In the genomic region with DNA sequence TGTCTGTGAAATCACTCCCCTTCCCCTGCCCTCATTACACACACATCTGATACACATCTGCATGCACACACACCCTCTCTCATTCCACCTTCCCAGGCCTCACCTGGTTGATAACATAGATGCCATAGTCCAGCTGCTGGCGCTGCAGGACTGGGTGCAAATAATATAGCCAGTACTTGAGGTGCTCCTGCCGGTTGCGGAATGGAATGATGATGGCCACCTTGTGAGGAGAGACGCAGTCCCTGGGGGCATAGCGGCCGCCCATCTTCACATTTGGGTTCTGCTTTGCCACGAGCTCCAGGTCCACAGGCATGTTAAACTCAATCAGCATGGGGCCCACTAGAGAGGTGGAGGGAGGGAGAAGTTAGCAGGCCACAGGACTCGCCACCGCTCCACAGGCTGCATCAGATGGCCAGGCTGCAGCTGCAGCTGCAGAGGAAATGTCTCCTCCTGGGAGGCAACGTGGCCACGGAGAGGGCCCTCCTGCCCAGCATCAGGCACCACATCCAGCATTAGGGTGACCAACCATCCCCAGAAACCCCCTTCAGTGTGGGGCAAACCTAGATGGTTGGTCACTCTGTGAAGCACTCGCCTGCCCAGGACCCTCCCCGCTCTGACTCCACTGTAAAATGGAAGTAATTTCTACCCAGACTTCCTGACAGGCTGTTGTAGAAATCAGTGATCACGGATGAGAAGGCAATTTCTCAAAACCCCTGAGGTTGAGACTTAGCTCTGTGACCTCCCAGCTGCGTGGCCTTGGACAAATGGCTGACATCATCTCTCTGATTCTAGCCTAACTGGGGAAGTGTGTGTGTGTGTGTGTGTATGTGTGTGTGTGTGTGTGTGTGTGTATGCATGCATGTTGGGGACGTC, we compare ENCODE assay signal across 1 cellular context.
TF ChIP-seq lines count a peak whose summit lies in the region.

No MANE protein-coding gene starts in this region.

TF ChIP-seq in K562, 482 proteins besides CTCF, POLR2A, EP300 and RAD21:
- TF ChIP-seq ATF3 (IDR thresholded peaks at IDR 0.05) (peak; percentile 45), ATF3 (CRISPR knock-in tag; conservative IDR thresholded peaks at IDR 0.05) (no peak), RB1 (IDR thresholded peaks at IDR 0.05; ENCODE audit: low read depth) (no peak), ILF3 (IDR thresholded peaks at IDR 0.05; ENCODE audit: borderline replicate concordance) (no peak), NBN (IDR thresholded peaks at IDR 0.05; ENCODE audit: low read depth) (no peak), PKNOX1 (IDR thresholded peaks at IDR 0.05) (no peak), JUND (IDR thresholded peaks at IDR 0.05; ENCODE audit: borderline replicate concordance, low read depth, low read length) (no peak), JUND (tag; IDR thresholded peaks at IDR 0.05; ENCODE audit: borderline replicate concordance, low read depth, low read length) (no peak), CHD4 (IDR thresholded peaks at IDR 0.05; ENCODE audit: insufficient read depth, insufficient replicate concordance, low read depth, low read length, poor library complexity, severe bottlenecking) (no peak)
- TF ChIP-seq, protein P1, sequence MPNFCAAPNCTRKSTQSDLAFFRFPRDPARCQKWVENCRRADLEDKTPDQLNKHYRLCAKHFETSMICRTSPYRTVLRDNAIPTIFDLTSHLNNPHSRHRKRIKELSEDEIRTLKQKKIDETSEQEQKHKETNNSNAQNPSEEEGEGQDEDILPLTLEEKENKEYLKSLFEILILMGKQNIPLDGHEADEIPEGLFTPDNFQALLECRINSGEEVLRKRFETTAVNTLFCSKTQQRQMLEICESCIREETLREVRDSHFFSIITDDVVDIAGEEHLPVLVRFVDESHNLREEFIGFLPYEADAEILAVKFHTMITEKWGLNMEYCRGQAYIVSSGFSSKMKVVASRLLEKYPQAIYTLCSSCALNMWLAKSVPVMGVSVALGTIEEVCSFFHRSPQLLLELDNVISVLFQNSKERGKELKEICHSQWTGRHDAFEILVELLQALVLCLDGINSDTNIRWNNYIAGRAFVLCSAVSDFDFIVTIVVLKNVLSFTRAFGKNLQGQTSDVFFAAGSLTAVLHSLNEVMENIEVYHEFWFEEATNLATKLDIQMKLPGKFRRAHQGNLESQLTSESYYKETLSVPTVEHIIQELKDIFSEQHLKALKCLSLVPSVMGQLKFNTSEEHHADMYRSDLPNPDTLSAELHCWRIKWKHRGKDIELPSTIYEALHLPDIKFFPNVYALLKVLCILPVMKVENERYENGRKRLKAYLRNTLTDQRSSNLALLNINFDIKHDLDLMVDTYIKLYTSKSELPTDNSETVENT (CRISPR knock-in tag; IDR thresholded peaks at IDR 0.05), result no peak
